8 cellular contexts compared by ENCODE assay signal in the genomic region with DNA sequence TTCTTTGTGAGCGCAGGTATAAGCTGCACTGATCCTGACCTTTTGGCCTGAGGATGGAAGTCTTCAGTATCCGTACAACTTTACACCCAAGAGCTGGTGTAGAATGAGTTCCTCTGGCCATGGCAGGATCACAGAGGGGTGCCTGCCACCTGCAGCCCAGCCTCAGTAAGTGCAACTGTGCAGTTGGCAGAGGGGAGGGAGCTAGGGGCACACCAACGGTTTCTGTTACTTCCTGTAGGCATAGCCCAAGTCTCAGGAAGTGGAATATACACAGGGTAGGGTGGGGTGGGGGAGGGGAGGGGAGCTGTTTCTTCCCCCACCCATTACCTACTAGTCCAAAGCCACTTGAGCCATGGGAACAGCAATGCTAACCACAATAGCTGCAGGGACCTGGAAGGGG.
DNase-seq lines count a peak whose midpoint lies in the region; ATAC-seq and TF ChIP-seq lines count a peak whose summit lies in the region.

No MANE protein-coding gene starts in this region.

- no peaks in the 10 kb centered on the region for H3K36me3 ChIP-seq in CD8-positive, alpha-beta T cell (ENCODE audit: insufficient read depth, low read length)
- H3K36me3 ChIP-seq in heart right ventricle = no peaks in the 10 kb centered on the region

- H3K9me3 ChIP-seq in CD8-positive, alpha-beta T cell (ENCODE audit: low read length) = no peaks in the 10 kb centered on the region
- no peaks in the 10 kb centered on the region for H3K9me3 ChIP-seq in heart right ventricle

- H3K4me3 ChIP-seq in CD8-positive, alpha-beta T cell (ENCODE audit: low read depth, low read length) = no peak overlapping the region
- no peak overlapping the region for H3K4me3 ChIP-seq in heart right ventricle

- DNase-seq in CD8-positive, alpha-beta T cell = peak in 6 of 7 experiments; percentile 11 to 62 (median 26)
- DNase-seq in NCI-H510A treated with DMSO at 0.1 percent for 48 hours (lab: John Stamatoyannopoulos, UW) (peak; percentile 28), heart right ventricle (peak in 1 of 2 donors; percentile 27), mesothelial cell of epicardium (ENCODE audit: low spot score in 2 of 2, unreplicated experiment in 2 of 2) (no peak)
- DNase-seq in activated T-helper 1 cell treated with anti-CD3 and anti-CD28 coated beads, Interleukin-12 subunit alpha, Interleukin-12 subunit beta, Interleukin-2, Interleukin-4 antibody, amounts not matched to agents 30 ng/mL and 10 ng/mL and 1 ng/mL, durations not matched to agents 14 hours and 24 hours and 36 hours (ENCODE audit: low spot score) = peak; percentile 11
- DNase-seq in stimulated activated CD4-positive, alpha-beta T cell treated with anti-CD3 and anti-CD28 coated beads, Interleukin-12 subunit alpha, Interleukin-12 subunit beta, amount 100 ng/mL, for 24 hours (ENCODE audit: low read depth in 2 of 2) = peak; percentile 9 to 33
- DNase-seq in activated effector memory CD4-positive, alpha-beta T cell treated with anti-CD3 and anti-CD28 coated beads, Interleukin-2, amount 50 U/mL, for 16 hours = no peak

- 28 to 36% methylated on average over 3 of the region's 3 CpGs for WGBS in heart right ventricle, 2 donors

- no peaks in the 10 kb centered on the region for H3K27me3 ChIP-seq in CD8-positive, alpha-beta T cell (ENCODE audit: insufficient read depth, low read length)
- H3K27me3 ChIP-seq in heart right ventricle = no peaks in the 10 kb centered on the region

- H3K36me3 Mint-ChIP-seq in CD8-positive, alpha-beta T cell = no peaks in the 10 kb centered on the region
- H3K36me3 Mint-ChIP-seq in activated T-helper 1 cell treated with anti-CD3 and anti-CD28 coated beads, Interleukin-12 subunit alpha, Interleukin-12 subunit beta, Interleukin-2, Interleukin-4 antibody, amounts not matched to agents 30 ng/mL and 10 ng/mL and 1 ng/mL, durations not matched to agents 14 hours and 24 hours and 36 hours (ENCODE audit: low read depth) = no peaks in the 10 kb centered on the region
- H3K36me3 Mint-ChIP-seq in mesothelial cell of epicardium = no peaks in the 10 kb centered on the region

- peak overlapping the region; percentile 20 for H3K27ac Mint-ChIP-seq in CD8-positive, alpha-beta T cell
- H3K27ac Mint-ChIP-seq in activated T-helper 1 cell treated with anti-CD3 and anti-CD28 coated beads, Interleukin-12 subunit alpha, Interleukin-12 subunit beta, Interleukin-2, Interleukin-4 antibody, amounts not matched to agents 30 ng/mL and 10 ng/mL and 1 ng/mL, durations not matched to agents 14 hours and 24 hours and 36 hours = no peak overlapping the region
- no peak overlapping the region for H3K27ac Mint-ChIP-seq in mesothelial cell of epicardium

- no peaks in the 10 kb centered on the region for H3K9me3 Mint-ChIP-seq in CD8-positive, alpha-beta T cell
- no peaks in the 10 kb centered on the region for H3K9me3 Mint-ChIP-seq in activated T-helper 1 cell treated with anti-CD3 and anti-CD28 coated beads, Interleukin-12 subunit alpha, Interleukin-12 subunit beta, Interleukin-2, Interleukin-4 antibody, amounts not matched to agents 30 ng/mL and 10 ng/mL and 1 ng/mL, durations not matched to agents 14 hours and 24 hours and 36 hours
- no peaks in the 10 kb centered on the region for H3K9me3 Mint-ChIP-seq in mesothelial cell of epicardium

- POLR2A ChIA-PET in CD8-positive, alpha-beta T cell (lab: Charles Lee) = no interaction called here

- TF ChIP-seq CTCF in CD8-positive, alpha-beta T cell (IDR thresholded peaks at IDR 0.05) = peak; percentile 43
- peak; percentile 33 to 66 (median 52) for TF ChIP-seq CTCF in heart right ventricle (IDR thresholded peaks at IDR 0.05)
- no peak for TF ChIP-seq CTCF in mesothelial cell of epicardium (IDR thresholded peaks at IDR 0.05; ENCODE audit: unreplicated experiment)

- H3K4me1 Mint-ChIP-seq in CD8-positive, alpha-beta T cell (ENCODE audit: low read depth) = peaks cover 40% of the 10 kb centered on the region
- peaks cover 9% of the 10 kb centered on the region for H3K4me1 Mint-ChIP-seq in activated T-helper 1 cell treated with anti-CD3 and anti-CD28 coated beads, Interleukin-12 subunit alpha, Interleukin-12 subunit beta, Interleukin-2, Interleukin-4 antibody, amounts not matched to agents 30 ng/mL and 10 ng/mL and 1 ng/mL, durations not matched to agents 14 hours and 24 hours and 36 hours (ENCODE audit: low read depth)
- peaks cover 15% of the 10 kb centered on the region for H3K4me1 Mint-ChIP-seq in mesothelial cell of epicardium

- no peak overlapping the region for H3K4me3 Mint-ChIP-seq in CD8-positive, alpha-beta T cell
- H3K4me3 Mint-ChIP-seq in activated T-helper 1 cell treated with anti-CD3 and anti-CD28 coated beads, Interleukin-12 subunit alpha, Interleukin-12 subunit beta, Interleukin-2, Interleukin-4 antibody, amounts not matched to agents 30 ng/mL and 10 ng/mL and 1 ng/mL, durations not matched to agents 14 hours and 24 hours and 36 hours = no peak overlapping the region
- H3K4me3 Mint-ChIP-seq in mesothelial cell of epicardium = no peak overlapping the region

- CTCF ChIA-PET in CD8-positive, alpha-beta T cell (lab: Charles Lee) = interaction anchor here (1.0 to 2.6 kb wide), 5 partner anchors 10 to 217 kb away, joined by 3 to 19 read pairs (median 4); no protein-coding TSS in a partner anchor

- peaks cover 13% of the 10 kb centered on the region for H3K4me1 ChIP-seq in CD8-positive, alpha-beta T cell (ENCODE audit: insufficient read depth, low read length)
- no peaks in the 10 kb centered on the region for H3K4me1 ChIP-seq in heart right ventricle

- no peaks in the 10 kb centered on the region for H3K27me3 Mint-ChIP-seq in CD8-positive, alpha-beta T cell (ENCODE audit: low read depth)
- H3K27me3 Mint-ChIP-seq in activated T-helper 1 cell treated with anti-CD3 and anti-CD28 coated beads, Interleukin-12 subunit alpha, Interleukin-12 subunit beta, Interleukin-2, Interleukin-4 antibody, amounts not matched to agents 30 ng/mL and 10 ng/mL and 1 ng/mL, durations not matched to agents 14 hours and 24 hours and 36 hours (ENCODE audit: insufficient read depth) = no peaks in the 10 kb centered on the region
- H3K27me3 Mint-ChIP-seq in mesothelial cell of epicardium (ENCODE audit: low read depth) = peaks cover 2% of the 10 kb centered on the region

- peak; percentile 99 for ATAC-seq in CD8-positive, alpha-beta T cell
- ATAC-seq in GM21786 (IDR thresholded peaks at IDR 0.05; ENCODE audit: unreplicated experiment) (peak; percentile 91), heart right ventricle (peak; percentile 81 to 99 (median 86))

- no peak overlapping the region for H3K27ac ChIP-seq in CD8-positive, alpha-beta T cell (ENCODE audit: low read depth, low read length)
- H3K27ac ChIP-seq in heart right ventricle = no peak overlapping the region

- intact Hi-C loops in CD8-positive, alpha-beta T cell (cut with DNase I, micrococcal nuclease) = loop anchor here (1.0 to 10.0 kb wide), 6 partner anchors 65 to 815 kb away; no protein-coding TSS in a partner anchor
- intact Hi-C loops in activated T-helper 1 cell treated with anti-CD3 and anti-CD28 coated beads, Interleukin-12 subunit alpha, Interleukin-12 subunit beta, Interleukin-2, Interleukin-4 antibody, amounts not matched to agents 30 ng/mL and 10 ng/mL and 1 ng/mL, durations not matched to agents 14 hours and 24 hours and 36 hours (cut with micrococcal nuclease) = loop anchor here (1.0 kb wide), 2 partner anchors 83 to 197 kb away; no protein-coding TSS in a partner anchor
- intact Hi-C loops in heart right ventricle (cut with DNase I) = loop anchor here in 9 of 10 donors (2.0 to 10.0 kb wide), 4 partner anchors 77 to 197 kb away; no protein-coding TSS in a partner anchor

Comparison
In these comparisons a context has a peak if more than half of its experiments do, and no peak if none do; other contexts are left out.
1. DNase-seq: peak in CD8-positive, alpha-beta T cell (6 of 7), NCI-H510A treated with DMSO at 0.1 percent for 48 hours (single experiment), activated T-helper 1 cell treated with anti-CD3 and anti-CD28 coated beads, Interleukin-12 subunit alpha, Interleukin-12 subunit beta, Interleukin-2, Interleukin-4 antibody, amounts not matched to agents 30 ng/mL and 10 ng/mL and 1 ng/mL, durations not matched to agents 14 hours and 24 hours and 36 hours (single experiment) and stimulated activated CD4-positive, alpha-beta T cell treated with anti-CD3 and anti-CD28 coated beads, Interleukin-12 subunit alpha, Interleukin-12 subunit beta, amount 100 ng/mL, for 24 hours (2 of 2); none in mesothelial cell of epicardium (0 of 2) and activated effector memory CD4-positive, alpha-beta T cell treated with anti-CD3 and anti-CD28 coated beads, Interleukin-2, amount 50 U/mL, for 16 hours (single experiment).
2. Peak in every context shown above with its lines, with median percentiles within 50 percentile points of each other: ATAC-seq.